Comparison of ENCODE assay signal across 14 cellular contexts in genomic region chr9:105206821-105207699, GRCh38. TPM values are rescaled to one million over a fixed set of nuclear protein-coding genes. Genes with fewer than 3 reads are reported as not detected.
DNase-seq lines count a peak whose midpoint lies in the region; ATAC-seq and TF ChIP-seq lines count a peak whose summit lies in the region.
"Had no signal": no experiment of that assay in that cellular context is flagged by ENCODE, and none has a peak within 500 bp of the region (broad histone marks: within the 10 kb centered on the region; RNA-seq: fewer than 3 reads in every experiment).

No MANE protein-coding gene starts in this region.

- H3K4me1 ChIP-seq in liver (ENCODE audit: control insufficient read depth in 4 of 4, insufficient read depth in 4 of 4, low read length in 3 of 4) (peaks cover 7 to 23% (median 16%) of the 10 kb centered on the region in 4 donors), subcutaneous abdominal adipose tissue (ENCODE audit: control insufficient read depth in 5 of 5, insufficient read depth in 5 of 5, low read length in 5 of 5) (peaks cover 0 to 22% (median 20%) of the 10 kb centered on the region in 5 donors)

- no peaks in the 10 kb centered on the region for H3K27me3 Mint-ChIP-seq in stimulated activated naive B cell treated with anti-CD40 and anti-IgM and Interleukin-4, amounts not matched to agents 10 μg/mL and 1 μg/mL and 100 μg/mL, for 72 hours
- H3K27me3 Mint-ChIP-seq: CD4-positive, alpha-beta T cell; progenitor cell of endocrine pancreas had no signal

- H3K4me1 Mint-ChIP-seq in stimulated activated naive B cell treated with anti-CD40 and anti-IgM and Interleukin-4, amounts not matched to agents 10 μg/mL and 1 μg/mL and 100 μg/mL, for 72 hours: no peaks in the 10 kb centered on the region

- H3K27ac Mint-ChIP-seq in stimulated activated naive B cell treated with anti-CD40 and anti-IgM and Interleukin-4, amounts not matched to agents 10 μg/mL and 1 μg/mL and 100 μg/mL, for 72 hours: no peak overlapping the region
- H3K27ac Mint-ChIP-seq: activated naive CD4-positive, alpha-beta T cell treated with anti-CD3 and anti-CD28 coated beads, Interleukin-2, amount 50 U/mL, for 72 hours; CD4-positive, alpha-beta T cell; progenitor cell of endocrine pancreas had no signal

- no peaks in the 10 kb centered on the region for H3K27me3 ChIP-seq in liver (ENCODE audit: control insufficient read depth in 4 of 4, insufficient read depth in 4 of 4, low read length in 3 of 4)
- no peaks in the 10 kb centered on the region for H3K27me3 ChIP-seq in subcutaneous abdominal adipose tissue (ENCODE audit: control insufficient read depth in 5 of 5, insufficient read depth in 4 of 5, low read length in 5 of 5)

- TF ChIP-seq CTCF in liver (IDR thresholded peaks at IDR 0.05; ENCODE audit: low read depth, low read length, missing input control): no peak

- no peaks in the 10 kb centered on the region for H3K9me3 Mint-ChIP-seq in stimulated activated naive B cell treated with anti-CD40 and anti-IgM and Interleukin-4, amounts not matched to agents 10 μg/mL and 1 μg/mL and 100 μg/mL, for 72 hours
- H3K9me3 Mint-ChIP-seq: activated naive CD4-positive, alpha-beta T cell treated with anti-CD3 and anti-CD28 coated beads, Interleukin-2, amount 50 U/mL, for 72 hours; CD4-positive, alpha-beta T cell had no signal

- H3K27ac ChIP-seq in caudate nucleus (ENCODE audit: low read depth, low read length) (peak overlapping the region; percentile 24), liver (ENCODE audit: low read depth in 1 of 2, low read length in 2 of 2) (peak overlapping the region; percentile 88 to 95), subcutaneous abdominal adipose tissue (ENCODE audit: low read depth, low read length) (peak overlapping the region; percentile 80)

- DNase-seq in HuH-7 (ENCODE audit: low spot score): peak; percentile 18
- DNase-seq in caudate nucleus (lab: John Stamatoyannopoulos, UW): no peak
- no peak for DNase-seq in hypothalamus (lab: John Stamatoyannopoulos, UW)
- DNase-seq in pons (ENCODE audit: low spot score): no peak
- DNase-seq in stimulated activated naive B cell treated with anti-CD40 and anti-IgM and Interleukin-4, amounts not matched to agents 10 μg/mL and 1 μg/mL and 100 μg/mL, for 72 hours: no peak
- DNase-seq: activated CD4-positive, alpha-beta T cell treated with anti-CD3 and anti-CD28 coated beads for 1 hour; CD4-positive, alpha-beta T cell; NCI-H446 treated with DMSO at 0.1 percent for 48 hours; stimulated activated CD4-positive, alpha-beta T cell treated with anti-CD3 and anti-CD28 coated beads, Interleukin-2, amount 100 ng/mL, for 48 hours had no signal

- H3K36me3 Mint-ChIP-seq in stimulated activated naive B cell treated with anti-CD40 and anti-IgM and Interleukin-4, amounts not matched to agents 10 μg/mL and 1 μg/mL and 100 μg/mL, for 72 hours: no peaks in the 10 kb centered on the region
- H3K36me3 Mint-ChIP-seq: activated naive CD4-positive, alpha-beta T cell treated with anti-CD3 and anti-CD28 coated beads, Interleukin-2, amount 50 U/mL, for 72 hours had no signal

- H3K9me3 ChIP-seq in liver (ENCODE audit: control insufficient read depth in 4 of 4, low read length in 3 of 4) (no peaks in the 10 kb centered on the region), subcutaneous abdominal adipose tissue (ENCODE audit: control insufficient read depth in 5 of 5, low read length in 5 of 5) (no peaks in the 10 kb centered on the region)

- WGBS in liver: 60% methylated on average over 6 of the region's 6 CpGs

- TF ChIP-seq RAD21 in liver (IDR thresholded peaks at IDR 0.05): peak; percentile 27 to 49

- H3K4me3 ChIP-seq in liver (ENCODE audit: low read depth in 1 of 3, low read length in 3 of 3) (no peak overlapping the region), subcutaneous abdominal adipose tissue (ENCODE audit: low read depth in 1 of 5, low read length in 5 of 5) (no peak overlapping the region)

- H3K36me3 ChIP-seq in liver (ENCODE audit: control insufficient read depth in 4 of 4, insufficient read depth in 3 of 4, low read depth in 1 of 4, low read length in 3 of 4) (no peaks in the 10 kb centered on the region), subcutaneous abdominal adipose tissue (ENCODE audit: control insufficient read depth in 5 of 5, insufficient read depth in 5 of 5, low read length in 5 of 5) (no peaks in the 10 kb centered on the region)

- no peak overlapping the region for H3K9ac ChIP-seq in liver (ENCODE audit: low read depth in 1 of 2, low read length in 2 of 2)
- H3K9ac ChIP-seq in subcutaneous abdominal adipose tissue (ENCODE audit: low read length in 5 of 5): peak overlapping the region in 1 of 5 donors; percentile 28

- no peak overlapping the region for H3K4me3 Mint-ChIP-seq in stimulated activated naive B cell treated with anti-CD40 and anti-IgM and Interleukin-4, amounts not matched to agents 10 μg/mL and 1 μg/mL and 100 μg/mL, for 72 hours
- H3K4me3 Mint-ChIP-seq: CD4-positive, alpha-beta T cell had no signal

- no peak for ATAC-seq in HG02840 (IDR thresholded peaks at IDR 0.05; ENCODE audit: low FRiP score, unreplicated experiment)
- ATAC-seq in stimulated activated naive B cell treated with anti-CD40 and anti-IgM and Interleukin-4, amounts not matched to agents 10 μg/mL and 1 μg/mL and 100 μg/mL, for 72 hours (replicated peaks): no peak
- ATAC-seq: activated naive CD4-positive, alpha-beta T cell treated with anti-CD3 and anti-CD28 coated beads, Interleukin-2, amount 50 U/mL, for 72 hours had no signal

TF ChIP-seq in liver, 16 proteins besides CTCF, POLR2A, EP300 and RAD21:
- TF ChIP-seq EGR1 (IDR thresholded peaks at IDR 0.05; ENCODE audit: low read depth in 2 of 2) (peak in 1 of 2 donors; percentile 76), HNF4G (IDR thresholded peaks at IDR 0.05) (peak; percentile 64), TAF1 (conservative IDR thresholded peaks at IDR 0.05) (no peak), NR2F2 (IDR thresholded peaks at IDR 0.05) (peak; percentile 69), SP1 (IDR thresholded peaks at IDR 0.05) (peak; percentile 77), FOXA1 (IDR thresholded peaks at IDR 0.05) (peak; percentile 85), JUND (IDR thresholded peaks at IDR 0.05) (peak; percentile 84 to 89), RXRA (IDR thresholded peaks at IDR 0.05) (peak; percentile 78 to 94), REST (IDR thresholded peaks at IDR 0.05) (no peak), FOXA2 (IDR thresholded peaks at IDR 0.05) (peak; percentile 87), HNF4A (conservative IDR thresholded peaks at IDR 0.05) (peak; percentile 89 to 92), GABPA (IDR thresholded peaks at IDR 0.05 in 1 of 2, conservative IDR thresholded peaks at IDR 0.05 in 1 of 2) (no peak), YY1 (IDR thresholded peaks at IDR 0.05) (peak; percentile 63)
- TF ChIP-seq, protein P1, sequence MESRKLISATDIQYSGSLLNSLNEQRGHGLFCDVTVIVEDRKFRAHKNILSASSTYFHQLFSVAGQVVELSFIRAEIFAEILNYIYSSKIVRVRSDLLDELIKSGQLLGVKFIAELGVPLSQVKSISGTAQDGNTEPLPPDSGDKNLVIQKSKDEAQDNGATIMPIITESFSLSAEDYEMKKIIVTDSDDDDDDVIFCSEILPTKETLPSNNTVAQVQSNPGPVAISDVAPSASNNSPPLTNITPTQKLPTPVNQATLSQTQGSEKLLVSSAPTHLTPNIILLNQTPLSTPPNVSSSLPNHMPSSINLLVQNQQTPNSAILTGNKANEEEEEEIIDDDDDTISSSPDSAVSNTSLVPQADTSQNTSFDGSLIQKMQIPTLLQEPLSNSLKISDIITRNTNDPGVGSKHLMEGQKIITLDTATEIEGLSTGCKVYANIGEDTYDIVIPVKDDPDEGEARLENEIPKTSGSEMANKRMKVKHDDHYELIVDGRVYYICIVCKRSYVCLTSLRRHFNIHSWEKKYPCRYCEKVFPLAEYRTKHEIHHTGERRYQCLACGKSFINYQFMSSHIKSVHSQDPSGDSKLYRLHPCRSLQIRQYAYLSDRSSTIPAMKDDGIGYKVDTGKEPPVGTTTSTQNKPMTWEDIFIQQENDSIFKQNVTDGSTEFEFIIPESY (IDR thresholded peaks at IDR 0.05): peak; percentile 85
- TF ChIP-seq, protein P2, sequence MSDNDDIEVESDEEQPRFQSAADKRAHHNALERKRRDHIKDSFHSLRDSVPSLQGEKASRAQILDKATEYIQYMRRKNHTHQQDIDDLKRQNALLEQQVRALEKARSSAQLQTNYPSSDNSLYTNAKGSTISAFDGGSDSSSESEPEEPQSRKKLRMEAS (IDR thresholded peaks at IDR 0.05): peak; percentile 84
- TF ChIP-seq, protein P3, sequence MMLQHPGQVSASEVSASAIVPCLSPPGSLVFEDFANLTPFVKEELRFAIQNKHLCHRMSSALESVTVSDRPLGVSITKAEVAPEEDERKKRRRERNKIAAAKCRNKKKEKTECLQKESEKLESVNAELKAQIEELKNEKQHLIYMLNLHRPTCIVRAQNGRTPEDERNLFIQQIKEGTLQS (IDR thresholded peaks at IDR 0.05): no peak

RNA-seq across cellular contexts. Expression of gene SLC44A1, which starts 37.4 kb away (rescaled TPM):
- total RNA-seq in liver: 10 to 100 TPM; 46.4 to 73.1 TPM
- polyA plus RNA-seq in liver: 10 to 100 TPM; 18.1 to 59.9 TPM

Comparison
In these comparisons a context has a peak if more than half of its experiments do, and no peak if none do; other contexts are left out.
1. H3K27ac ChIP-seq: peak in every context shown above with its lines; median percentile 92 in liver; 80 in subcutaneous abdominal adipose tissue; 24 in caudate nucleus.